1 cellular context compared by ENCODE assay signal in the genomic region with DNA sequence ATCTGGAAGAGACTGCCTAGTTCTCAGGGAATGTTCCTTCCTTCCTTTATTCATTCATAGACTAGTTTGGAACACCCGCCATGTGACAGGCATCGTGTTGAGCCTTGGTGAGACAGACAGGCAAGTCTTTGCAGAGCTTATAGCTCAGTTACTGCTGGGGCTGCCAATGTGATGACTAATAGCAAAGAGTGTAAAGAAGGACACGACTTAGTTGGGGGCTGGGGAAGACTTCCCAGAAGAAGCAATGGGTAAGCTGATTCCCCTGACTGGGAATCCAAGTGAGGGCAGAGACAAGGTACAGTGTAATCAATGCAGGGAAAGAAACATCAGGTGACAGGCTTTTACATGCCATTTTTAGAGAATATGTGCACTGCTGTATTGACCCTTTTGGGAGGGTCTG.
TF ChIP-seq lines count a peak whose summit lies in the region.

No MANE protein-coding gene starts in this region.

TF ChIP-seq in K562, 482 proteins besides CTCF, POLR2A, EP300 and RAD21 (continued from another document):
- TF ChIP-seq, protein P1, sequence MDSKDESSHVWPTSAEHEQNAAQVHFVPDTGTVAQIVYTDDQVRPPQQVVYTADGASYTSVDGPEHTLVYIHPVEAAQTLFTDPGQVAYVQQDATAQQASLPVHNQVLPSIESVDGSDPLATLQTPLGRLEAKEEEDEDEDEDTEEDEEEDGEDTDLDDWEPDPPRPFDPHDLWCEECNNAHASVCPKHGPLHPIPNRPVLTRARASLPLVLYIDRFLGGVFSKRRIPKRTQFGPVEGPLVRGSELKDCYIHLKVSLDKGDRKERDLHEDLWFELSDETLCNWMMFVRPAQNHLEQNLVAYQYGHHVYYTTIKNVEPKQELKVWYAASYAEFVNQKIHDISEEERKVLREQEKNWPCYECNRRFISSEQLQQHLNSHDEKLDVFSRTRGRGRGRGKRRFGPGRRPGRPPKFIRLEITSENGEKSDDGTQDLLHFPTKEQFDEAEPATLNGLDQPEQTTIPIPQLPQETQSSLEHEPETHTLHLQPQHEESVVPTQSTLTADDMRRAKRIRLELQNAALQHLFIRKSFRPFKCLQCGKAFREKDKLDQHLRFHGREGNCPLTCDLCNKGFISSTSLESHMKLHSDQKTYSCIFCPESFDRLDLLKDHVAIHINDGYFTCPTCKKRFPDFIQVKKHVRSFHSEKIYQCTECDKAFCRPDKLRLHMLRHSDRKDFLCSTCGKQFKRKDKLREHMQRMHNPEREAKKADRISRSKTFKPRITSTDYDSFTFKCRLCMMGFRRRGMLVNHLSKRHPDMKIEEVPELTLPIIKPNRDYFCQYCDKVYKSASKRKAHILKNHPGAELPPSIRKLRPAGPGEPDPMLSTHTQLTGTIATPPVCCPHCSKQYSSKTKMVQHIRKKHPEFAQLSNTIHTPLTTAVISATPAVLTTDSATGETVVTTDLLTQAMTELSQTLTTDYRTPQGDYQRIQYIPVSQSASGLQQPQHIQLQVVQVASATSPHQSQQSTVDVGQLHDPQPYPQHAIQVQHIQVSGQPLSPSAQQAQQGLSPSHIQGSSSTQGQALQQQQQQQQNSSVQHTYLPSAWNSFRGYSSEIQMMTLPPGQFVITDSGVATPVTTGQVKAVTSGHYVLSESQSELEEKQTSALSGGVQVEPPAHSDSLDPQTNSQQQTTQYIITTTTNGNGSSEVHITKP (IDR thresholded peaks at IDR 0.05; ENCODE audit: partially characterized antibody), result peak; percentile 38
- TF ChIP-seq, protein P2, sequence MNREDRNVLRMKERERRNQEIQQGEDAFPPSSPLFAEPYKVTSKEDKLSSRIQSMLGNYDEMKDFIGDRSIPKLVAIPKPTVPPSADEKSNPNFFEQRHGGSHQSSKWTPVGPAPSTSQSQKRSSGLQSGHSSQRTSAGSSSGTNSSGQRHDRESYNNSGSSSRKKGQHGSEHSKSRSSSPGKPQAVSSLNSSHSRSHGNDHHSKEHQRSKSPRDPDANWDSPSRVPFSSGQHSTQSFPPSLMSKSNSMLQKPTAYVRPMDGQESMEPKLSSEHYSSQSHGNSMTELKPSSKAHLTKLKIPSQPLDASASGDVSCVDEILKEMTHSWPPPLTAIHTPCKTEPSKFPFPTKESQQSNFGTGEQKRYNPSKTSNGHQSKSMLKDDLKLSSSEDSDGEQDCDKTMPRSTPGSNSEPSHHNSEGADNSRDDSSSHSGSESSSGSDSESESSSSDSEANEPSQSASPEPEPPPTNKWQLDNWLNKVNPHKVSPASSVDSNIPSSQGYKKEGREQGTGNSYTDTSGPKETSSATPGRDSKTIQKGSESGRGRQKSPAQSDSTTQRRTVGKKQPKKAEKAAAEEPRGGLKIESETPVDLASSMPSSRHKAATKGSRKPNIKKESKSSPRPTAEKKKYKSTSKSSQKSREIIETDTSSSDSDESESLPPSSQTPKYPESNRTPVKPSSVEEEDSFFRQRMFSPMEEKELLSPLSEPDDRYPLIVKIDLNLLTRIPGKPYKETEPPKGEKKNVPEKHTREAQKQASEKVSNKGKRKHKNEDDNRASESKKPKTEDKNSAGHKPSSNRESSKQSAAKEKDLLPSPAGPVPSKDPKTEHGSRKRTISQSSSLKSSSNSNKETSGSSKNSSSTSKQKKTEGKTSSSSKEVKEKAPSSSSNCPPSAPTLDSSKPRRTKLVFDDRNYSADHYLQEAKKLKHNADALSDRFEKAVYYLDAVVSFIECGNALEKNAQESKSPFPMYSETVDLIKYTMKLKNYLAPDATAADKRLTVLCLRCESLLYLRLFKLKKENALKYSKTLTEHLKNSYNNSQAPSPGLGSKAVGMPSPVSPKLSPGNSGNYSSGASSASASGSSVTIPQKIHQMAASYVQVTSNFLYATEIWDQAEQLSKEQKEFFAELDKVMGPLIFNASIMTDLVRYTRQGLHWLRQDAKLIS (CRISPR knock-in tag; IDR thresholded peaks at IDR 0.05), result 0 out of 2 replicates have a peak, but pooled peaks have one; percentile 41
